1 cellular context compared by ENCODE assay signal in the genomic region with DNA sequence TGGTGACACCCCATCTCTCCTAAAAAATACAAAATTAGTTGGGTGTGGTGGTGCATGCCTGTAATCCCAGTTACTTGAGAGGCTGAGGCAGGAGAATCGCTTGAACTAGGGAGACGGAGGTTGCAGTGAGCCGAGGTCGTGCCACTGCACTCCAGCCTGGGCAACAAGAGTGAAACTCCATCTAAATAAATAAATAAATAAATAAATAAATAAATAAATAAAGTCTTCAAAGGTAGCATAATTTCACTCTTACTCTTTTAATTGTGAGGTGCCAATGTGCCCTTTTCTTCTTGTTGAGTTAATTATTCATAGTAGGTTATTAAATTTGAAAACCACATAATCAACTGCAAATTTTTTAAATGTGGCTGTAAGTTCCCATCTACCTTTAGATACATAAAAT.
TF ChIP-seq lines count a peak whose summit lies in the region.

No MANE protein-coding gene starts in this region.

TF ChIP-seq in HEK293, 187 proteins besides CTCF, POLR2A, EP300 and RAD21 (continued from another document):
- TF ChIP-seq, protein P1, sequence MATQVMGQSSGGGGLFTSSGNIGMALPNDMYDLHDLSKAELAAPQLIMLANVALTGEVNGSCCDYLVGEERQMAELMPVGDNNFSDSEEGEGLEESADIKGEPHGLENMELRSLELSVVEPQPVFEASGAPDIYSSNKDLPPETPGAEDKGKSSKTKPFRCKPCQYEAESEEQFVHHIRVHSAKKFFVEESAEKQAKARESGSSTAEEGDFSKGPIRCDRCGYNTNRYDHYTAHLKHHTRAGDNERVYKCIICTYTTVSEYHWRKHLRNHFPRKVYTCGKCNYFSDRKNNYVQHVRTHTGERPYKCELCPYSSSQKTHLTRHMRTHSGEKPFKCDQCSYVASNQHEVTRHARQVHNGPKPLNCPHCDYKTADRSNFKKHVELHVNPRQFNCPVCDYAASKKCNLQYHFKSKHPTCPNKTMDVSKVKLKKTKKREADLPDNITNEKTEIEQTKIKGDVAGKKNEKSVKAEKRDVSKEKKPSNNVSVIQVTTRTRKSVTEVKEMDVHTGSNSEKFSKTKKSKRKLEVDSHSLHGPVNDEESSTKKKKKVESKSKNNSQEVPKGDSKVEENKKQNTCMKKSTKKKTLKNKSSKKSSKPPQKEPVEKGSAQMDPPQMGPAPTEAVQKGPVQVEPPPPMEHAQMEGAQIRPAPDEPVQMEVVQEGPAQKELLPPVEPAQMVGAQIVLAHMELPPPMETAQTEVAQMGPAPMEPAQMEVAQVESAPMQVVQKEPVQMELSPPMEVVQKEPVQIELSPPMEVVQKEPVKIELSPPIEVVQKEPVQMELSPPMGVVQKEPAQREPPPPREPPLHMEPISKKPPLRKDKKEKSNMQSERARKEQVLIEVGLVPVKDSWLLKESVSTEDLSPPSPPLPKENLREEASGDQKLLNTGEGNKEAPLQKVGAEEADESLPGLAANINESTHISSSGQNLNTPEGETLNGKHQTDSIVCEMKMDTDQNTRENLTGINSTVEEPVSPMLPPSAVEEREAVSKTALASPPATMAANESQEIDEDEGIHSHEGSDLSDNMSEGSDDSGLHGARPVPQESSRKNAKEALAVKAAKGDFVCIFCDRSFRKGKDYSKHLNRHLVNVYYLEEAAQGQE (tag by site-specific recombination; IDR thresholded peaks at IDR 0.05), result 0 out of 2 replicates have a peak, but pooled peaks have one; percentile 43
- TF ChIP-seq ZNF433 (tag by site-specific recombination; IDR thresholded peaks at IDR 0.05; ENCODE audit: low read depth) (peak; percentile 65), ZXDB (tag by site-specific recombination; IDR thresholded peaks at IDR 0.05) (0 out of 2 replicates have a peak, but pooled peaks have one; percentile 32), ZNF140 (tag by site-specific recombination; IDR thresholded peaks at IDR 0.05) (peak; percentile 84; the same call in 1 of the 2 replicates), ZNF426 (tag by site-specific recombination; IDR thresholded peaks at IDR 0.05) (peak; percentile 88), ZNF292 (tag by site-specific recombination; IDR thresholded peaks at IDR 0.05; ENCODE audit: borderline replicate concordance, low read depth) (0 out of 2 replicates have a peak, but pooled peaks have one; percentile 48), ZNF202 (tag by site-specific recombination; IDR thresholded peaks at IDR 0.05; ENCODE audit: borderline replicate concordance) (peak; percentile 20; the same call in 1 of the 2 replicates)
